Comparison of ENCODE assay signal across 13 cellular contexts in the genomic region with DNA sequence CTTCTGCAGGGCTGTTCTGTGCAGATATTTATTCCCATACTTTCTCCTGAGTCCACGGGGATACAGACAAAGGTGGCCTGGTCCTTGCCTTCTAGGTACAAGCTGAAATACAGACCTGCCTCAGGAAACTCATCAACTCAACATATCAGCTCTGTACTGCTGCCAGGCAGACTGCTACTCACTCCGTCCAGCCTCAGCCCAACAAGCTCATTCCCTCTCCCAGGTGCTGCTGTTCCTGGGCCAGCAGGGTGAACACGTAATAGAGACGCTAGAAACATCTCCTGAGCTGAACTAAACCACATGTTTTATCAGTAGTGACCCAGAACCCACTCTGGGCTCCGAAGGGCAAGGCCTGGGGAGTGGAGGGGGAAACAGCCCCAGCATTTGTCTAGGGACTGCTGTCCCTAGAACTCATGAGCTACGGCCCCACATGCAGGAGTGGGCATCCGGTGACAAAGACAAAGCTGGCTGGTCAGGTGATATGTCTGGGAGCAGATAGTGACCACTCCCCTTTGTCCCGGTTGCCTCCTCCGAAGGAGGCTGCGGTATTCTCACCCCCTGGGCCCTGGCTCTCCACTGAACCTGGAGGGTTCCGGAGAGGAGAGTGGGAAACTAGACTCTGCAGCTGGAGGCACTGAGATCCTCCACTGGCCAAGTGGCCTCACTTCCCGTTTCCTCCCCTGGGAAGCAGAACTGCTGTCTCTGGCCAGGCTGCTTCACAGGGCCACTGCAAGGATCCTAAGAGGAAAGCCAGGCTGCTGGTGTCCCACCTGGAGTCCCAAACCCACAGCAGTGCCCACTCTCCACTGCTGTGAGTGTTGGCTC.
DNase-seq lines count a peak whose midpoint lies in the region; ATAC-seq and TF ChIP-seq lines count a peak whose summit lies in the region.
"Had no signal": no experiment of that assay in that cellular context is flagged by ENCODE, and none has a peak within 500 bp of the region (broad histone marks: within the 10 kb centered on the region; RNA-seq: fewer than 3 reads in every experiment).

No MANE protein-coding gene starts in this region.

- TF ChIP-seq POLR2A in vagina (IDR thresholded peaks at IDR 0.05) = no peak

- dilution Hi-C loops in mammary epithelial cell (cut with HindIII; ENCODE audit: low sequenced_read_pairs) = no loop called here

- H3K79me2 ChIP-seq in mammary epithelial cell (ENCODE audit: insufficient read depth, low read length) = peaks cover 37% of the 10 kb centered on the region
- no peaks in the 10 kb centered on the region for H3K79me2 ChIP-seq in PC-3 (ENCODE audit: low read length)

- in situ Hi-C loops in mammary epithelial cell (cut with MboI; ENCODE audit: low sequenced_read_pairs in 2 of 2) = loop anchor here in 1 of 2 donors (25.0 kb wide), 1 partner anchor 109 kb away; the partner anchor contains the start of gene FAM53B

- H2AFZ ChIP-seq in mammary epithelial cell (ENCODE audit: low read depth, low read length) (no peak overlapping the region), PC-3 (ENCODE audit: low read length) (no peak overlapping the region)
- H2AFZ ChIP-seq: hepatocyte had no signal

- peak overlapping the region; percentile 19 for H3K27ac Mint-ChIP-seq in MCF 10A (ENCODE audit: low read depth, unreplicated experiment)
- peak overlapping the region in 8 of 9 donors; percentile 42 to 89 (median 72) for H3K27ac Mint-ChIP-seq in naive thymus-derived CD4-positive, alpha-beta T cell

- no peak for ATAC-seq in naive thymus-derived CD4-positive, alpha-beta T cell
- ATAC-seq in GM18858 (IDR thresholded peaks at IDR 0.05; ENCODE audit: unreplicated experiment) (no peak), PC-3 (no peak)

- no peak for TF ChIP-seq CTCF in MCF 10A (IDR thresholded peaks at IDR 0.05; ENCODE audit: unreplicated experiment)
- no peak for TF ChIP-seq CTCF in mammary epithelial cell (conservative IDR thresholded peaks at IDR 0.05 in 1 of 2, IDR thresholded peaks at IDR 0.05 in 1 of 2; ENCODE audit: extremely low read depth in 1 of 2, insufficient read depth in 1 of 2, low read depth in 1 of 2, low read length in 2 of 2)
- TF ChIP-seq CTCF in coronary artery (IDR thresholded peaks at IDR 0.05) = no peak
- no peak for TF ChIP-seq CTCF in vagina (IDR thresholded peaks at IDR 0.05)
- no peak for TF ChIP-seq CTCF in PC-3 (conservative IDR thresholded peaks at IDR 0.05; ENCODE audit: low read depth, low read length)

- 91% methylated on average over 10 of the region's 12 CpGs for WGBS in mammary epithelial cell (ENCODE audit: low coverage, missing lambda C conversion rate)

- H3K4me3 ChIP-seq in mammary epithelial cell (replicated peaks in 1 of 3; ENCODE audit: insufficient read depth in 1 of 3, low read depth in 2 of 3, low read length in 3 of 3) (no peak overlapping the region), coronary artery (no peak overlapping the region), vagina (no peak overlapping the region), PC-3 (ENCODE audit: low read length) (no peak overlapping the region)
- H3K4me3 ChIP-seq in naive thymus-derived CD4-positive, alpha-beta T cell (ENCODE audit: low read length) = no peak overlapping the region
- H3K4me3 ChIP-seq: colonic mucosa, hepatocyte had no signal

- H3K4me1 ChIP-seq in mammary epithelial cell (ENCODE audit: insufficient read depth, low read length) (peaks cover 61% of the 10 kb centered on the region), vagina (peaks cover 89% of the 10 kb centered on the region), PC-3 (ENCODE audit: insufficient read depth, low read length) (peaks cover 11% of the 10 kb centered on the region)
- H3K4me1 ChIP-seq in naive thymus-derived CD4-positive, alpha-beta T cell (ENCODE audit: control insufficient read depth in 2 of 2, insufficient read depth in 2 of 2, low read length in 2 of 2) = peaks cover 34 to 47% of the 10 kb centered on the region in 2 donors

- H3K4me3 Mint-ChIP-seq in MCF 10A (ENCODE audit: unreplicated experiment) = no peak overlapping the region
- H3K4me3 Mint-ChIP-seq in naive thymus-derived CD4-positive, alpha-beta T cell = peak overlapping the region in 7 of 10 donors; percentile 15 to 74 (median 49)

- DNase-seq in MCF 10A (ENCODE audit: unreplicated experiment) = no peak
- no peak for DNase-seq in mammary epithelial cell
- no peak for DNase-seq in coronary artery (ENCODE audit: low spot score)
- no peak for DNase-seq in naive thymus-derived CD4-positive, alpha-beta T cell
- DNase-seq in vagina (ENCODE audit: extremely low spot score in 2 of 2) = no peak
- DNase-seq in NK-92 treated with Interleukin-12 subunit alpha and Interleukin-12 subunit beta, amount 100 ng/mL, for 24 hours (lab: John Stamatoyannopoulos, UW) = no peak
- DNase-seq in PC-3 = no peak
- DNase-seq: colonic mucosa; NCI-H446; stimulated activated CD4-positive, alpha-beta T cell treated with anti-CD3 and anti-CD28 coated beads, Interleukin-4, amount 100 ng/mL, for 4 hours; SW 1271 had no signal

- H3K36me3 ChIP-seq in mammary epithelial cell (ENCODE audit: insufficient read depth, low read length) (no peaks in the 10 kb centered on the region), vagina (no peaks in the 10 kb centered on the region), PC-3 (ENCODE audit: low read depth, low read length) (no peaks in the 10 kb centered on the region)
- peaks cover 0 to 5% (median 0%) of the 10 kb centered on the region in 3 experiments for H3K36me3 ChIP-seq in naive thymus-derived CD4-positive, alpha-beta T cell (ENCODE audit: control insufficient read depth in 2 of 3, insufficient read depth in 3 of 3, low read length in 3 of 3)
- H3K36me3 ChIP-seq: colonic mucosa had no signal

- H3K27me3 ChIP-seq in mammary epithelial cell (ENCODE audit: insufficient read depth, low read length) (no peaks in the 10 kb centered on the region), vagina (no peaks in the 10 kb centered on the region), PC-3 (ENCODE audit: low read length) (no peaks in the 10 kb centered on the region)
- H3K27me3 ChIP-seq in naive thymus-derived CD4-positive, alpha-beta T cell (ENCODE audit: control insufficient read depth in 2 of 2, insufficient read depth in 2 of 2, low read length in 2 of 2) = no peaks in the 10 kb centered on the region
- H3K27me3 ChIP-seq: colonic mucosa, hepatocyte had no signal

- H3K9ac ChIP-seq in mammary epithelial cell (ENCODE audit: insufficient read depth, low read length) (no peak overlapping the region), PC-3 (ENCODE audit: low read length) (no peak overlapping the region)

- peaks cover 13% of the 10 kb centered on the region for H3K4me1 Mint-ChIP-seq in MCF 10A (ENCODE audit: insufficient read depth, unreplicated experiment)
- peaks cover 25 to 70% (median 55%) of the 10 kb centered on the region in 7 donors for H3K4me1 Mint-ChIP-seq in naive thymus-derived CD4-positive, alpha-beta T cell

- H3F3A ChIP-seq in PC-3 (ENCODE audit: low read length, unreplicated experiment) = no peaks in the 10 kb centered on the region

- H3K9me3 ChIP-seq in mammary epithelial cell (replicated peaks; ENCODE audit: insufficient read depth, low read length) = no peaks in the 10 kb centered on the region
- H3K9me3 ChIP-seq in naive thymus-derived CD4-positive, alpha-beta T cell (ENCODE audit: control insufficient read depth in 2 of 3, low read length in 3 of 3) = no peaks in the 10 kb centered on the region
- H3K9me3 ChIP-seq in vagina = no peaks in the 10 kb centered on the region
- no peaks in the 10 kb centered on the region for H3K9me3 ChIP-seq in PC-3 (ENCODE audit: low read length)
- H3K9me3 ChIP-seq: colonic mucosa had no signal

- CTCF ChIA-PET in MCF 10A (lab: Yijun Ruan, JAX) = interaction anchor here (1.2 to 1.8 kb wide), 2 partner anchors 94 to 114 kb away, joined by 5 to 9 read pairs; no protein-coding TSS in a partner anchor
- CTCF ChIA-PET in mammary epithelial cell (lab: Charles Lee; ENCODE audit: low non-redundant PET) = no interaction called here
- CTCF ChIA-PET in naive thymus-derived CD4-positive, alpha-beta T cell (lab: Charles Lee) = interaction anchor here (0.8 to 5.1 kb wide), 12 partner anchors 10 to 117 kb away, joined by 3 to 44 read pairs (median 4); no protein-coding TSS in a partner anchor
- CTCF ChIA-PET in PC-3 (lab: Charles Lee) = no interaction called here

- BruUV-seq in MCF 10A (replicated peaks; lab: Mats Ljungman, UMichigan) = no TSS peak
- no TSS peak for BruUV-seq in mammary epithelial cell (replicated peaks; lab: Mats Ljungman, UMichigan)
- BruUV-seq in PC-3 (replicated peaks; lab: Mats Ljungman, UMichigan) = no TSS peak

- intact Hi-C loops in MCF 10A (cut with micrococcal nuclease) (no loop called here), mammary epithelial cell (cut with micrococcal nuclease) (loop anchor here (5.0 kb wide), 1 partner anchor 86 kb away; no protein-coding TSS in a partner anchor), vagina (cut with DNase I) (no loop called here), PC-3 (cut with micrococcal nuclease) (no loop called here)
- intact Hi-C loops in naive thymus-derived CD4-positive, alpha-beta T cell (cut with micrococcal nuclease) = loop anchor here in 1 of 2 donors (1.0 to 2.0 kb wide), 4 partner anchors 8 to 113 kb away; no protein-coding TSS in a partner anchor

- H3K36me3 Mint-ChIP-seq in MCF 10A (ENCODE audit: insufficient read depth, unreplicated experiment) = peaks cover 6% of the 10 kb centered on the region
- peaks cover 0 to 9% (median 0%) of the 10 kb centered on the region in 5 donors for H3K36me3 Mint-ChIP-seq in naive thymus-derived CD4-positive, alpha-beta T cell

- H3K27ac ChIP-seq in mammary epithelial cell (ENCODE audit: insufficient read depth, low read depth, low read length) (no peak overlapping the region), coronary artery (peak overlapping the region; percentile 30 to 38), vagina (peak overlapping the region; percentile 20), PC-3 (ENCODE audit: low read length) (no peak overlapping the region)
- no peak overlapping the region for H3K27ac ChIP-seq in naive thymus-derived CD4-positive, alpha-beta T cell (ENCODE audit: low read depth, low read length)
- H3K27ac ChIP-seq: hepatocyte had no signal

- no peaks in the 10 kb centered on the region for H3K27me3 Mint-ChIP-seq in MCF 10A (ENCODE audit: insufficient read depth, unreplicated experiment)
- no peaks in the 10 kb centered on the region for H3K27me3 Mint-ChIP-seq in naive thymus-derived CD4-positive, alpha-beta T cell

- no peaks in the 10 kb centered on the region for H4K20me1 ChIP-seq in mammary epithelial cell (ENCODE audit: insufficient read depth, low read length)
- H4K20me1 ChIP-seq in PC-3 (ENCODE audit: low read length) = no peaks in the 10 kb centered on the region

- H3K4me2 ChIP-seq in mammary epithelial cell (ENCODE audit: insufficient read depth, low read depth, low read length) (no peak overlapping the region), PC-3 (ENCODE audit: low read length) (no peak overlapping the region)
- H3K4me2 ChIP-seq: hepatocyte had no signal

- H3K9me2 ChIP-seq in PC-3 (replicated peaks; ENCODE audit: low read length) = no peaks in the 10 kb centered on the region

- POLR2A ChIA-PET in MCF 10A (lab: Yijun Ruan, JAX) = interaction anchor here (1.5 kb wide), 1 partner anchor 113 kb away, joined by 4 read pairs; no protein-coding TSS in a partner anchor
- POLR2A ChIA-PET in naive thymus-derived CD4-positive, alpha-beta T cell (lab: Charles Lee) = interaction anchor here (0.6 to 3.0 kb wide), 12 partner anchors 9 to 232 kb away, joined by 3 to 21 read pairs (median 4); no protein-coding TSS in a partner anchor
- POLR2A ChIA-PET in PC-3 (lab: Charles Lee; ENCODE audit: unreplicated experiment) = interaction anchor here (0.6 kb wide), 1 partner anchor 163 kb away, joined by 4 read pairs; the partner anchor contains the start of gene EEF1AKMT2

- H3K9me3 Mint-ChIP-seq in MCF 10A (ENCODE audit: unreplicated experiment) = no peaks in the 10 kb centered on the region
- H3K9me3 Mint-ChIP-seq in naive thymus-derived CD4-positive, alpha-beta T cell = no peaks in the 10 kb centered on the region

Comparison
In these comparisons a context has a peak if more than half of its experiments do, and no peak if none do; other contexts are left out.
1. CTCF ChIA-PET loops: an anchor here in MCF 10A (1.2 to 1.8 kb wide) and naive thymus-derived CD4-positive, alpha-beta T cell (0.8 to 5.1 kb wide); none called in mammary epithelial cell and PC-3.
2. H3K27ac ChIP-seq: peak in coronary artery (2 of 2) and vagina (single experiment); none in mammary epithelial cell (single experiment), naive thymus-derived CD4-positive, alpha-beta T cell (single experiment) and PC-3 (single experiment).